1 cellular context compared by ENCODE assay signal in genomic region chr5:135599421-135600140, GRCh38.
TF ChIP-seq lines count a peak whose summit lies in the region.

No MANE protein-coding gene starts in this region.

TF ChIP-seq in H1, 55 proteins besides CTCF, POLR2A, EP300 and RAD21 (continued from another document):
- TF ChIP-seq ATF3 (IDR thresholded peaks at IDR 0.05; ENCODE audit: insufficient read depth, low read depth, low read length) (no peak), TAF1 (IDR thresholded peaks at IDR 0.05; ENCODE audit: low read depth, low read length) (no peak), SIRT6 (IDR thresholded peaks at IDR 0.05; ENCODE audit: low read length) (no peak), POU5F1 (IDR thresholded peaks at IDR 0.05; ENCODE audit: low read depth, low read length) (no peak), NRF1 (IDR thresholded peaks at IDR 0.05; ENCODE audit: low read depth, low read length) (no peak), POLR2AphosphoS5 (IDR thresholded peaks at IDR 0.05; ENCODE audit: low read depth, low read length) (no peak), FOSL1 (IDR thresholded peaks at IDR 0.05; ENCODE audit: insufficient read depth, low read depth, low read length) (no peak)
